9 cellular contexts compared by ENCODE assay signal in genomic region chr9:129620669-129621295, GRCh38. TPM values are rescaled to one million over a fixed set of nuclear protein-coding genes. Genes with fewer than 3 reads are reported as not detected.
DNase-seq lines count a peak whose midpoint lies in the region; TF ChIP-seq lines count a peak whose summit lies in the region.
"Had no signal": no experiment of that assay in that cellular context is flagged by ENCODE, and none has a peak within 500 bp of the region (broad histone marks: within the 10 kb centered on the region; RNA-seq: fewer than 3 reads in every experiment).

Gene C9orf50, minus strand, starts transcription at chr9:129621101. Its CDS starts 527 bp downstream, at chr9:129620574.

- intact Hi-C loops in ascending aorta (cut with DNase I), result no loop called here
- intact Hi-C loops in lower leg skin (cut with DNase I; ENCODE audit: low total_unique reads), result no loop called here

- H3K4me3 Mint-ChIP-seq in T-helper 2 cell treated with Interferon-gamma antibody and Interleukin-4, amounts not matched to agents 5 μg/mL and 100 μg/mL, for 36 hours, result peak within 1 kb of the TSS; percentile 18

- TF ChIP-seq POLR2A in lower leg skin (IDR thresholded peaks at IDR 0.05), result no peak

- H3K27ac Mint-ChIP-seq in T-helper 2 cell treated with Interferon-gamma antibody and Interleukin-4, amounts not matched to agents 5 μg/mL and 100 μg/mL, for 36 hours, result no peak within 1 kb of the TSS

- DNase-seq in T-helper 2 cell treated with Interferon-gamma antibody and Interleukin-4, amounts not matched to agents 5 μg/mL and 100 μg/mL, for 36 hours (ENCODE audit: low spot score), result no peak
- no peak for DNase-seq in T-helper 2 cell
- no peak for DNase-seq in ascending aorta (ENCODE audit: low spot score in 2 of 2)
- DNase-seq in lower leg skin (ENCODE audit: low spot score in 2 of 2), result no peak
- no peak for DNase-seq in activated CD8-positive, alpha-beta memory T cell treated with anti-CD3 and anti-CD28 coated beads for 24 hours
- DNase-seq in CD1c-positive myeloid dendritic cell (ENCODE audit: extremely low spot score), result no peak
- no peak for DNase-seq in epidermal melanocyte (ENCODE audit: insufficient read length, low spot score)
- DNase-seq: CD4-positive, CD25-positive, alpha-beta regulatory T cell had no signal

- peak within 1 kb of the TSS in 1 of 2 donors; percentile 67 for H3K27ac ChIP-seq in ascending aorta
- no peak within 1 kb of the TSS for H3K27ac ChIP-seq in thymus (ENCODE audit: low read depth)

- no peak for TF ChIP-seq CTCF in ascending aorta (IDR thresholded peaks at IDR 0.05)
- TF ChIP-seq CTCF in lower leg skin (IDR thresholded peaks at IDR 0.05), result no peak

- peaks cover 32% of the 10 kb centered on the region for H3K27me3 Mint-ChIP-seq in T-helper 2 cell treated with Interferon-gamma antibody and Interleukin-4, amounts not matched to agents 5 μg/mL and 100 μg/mL, for 36 hours (ENCODE audit: low read depth)

- peaks cover 4% of the 10 kb centered on the region for H3K36me3 Mint-ChIP-seq in T-helper 2 cell treated with Interferon-gamma antibody and Interleukin-4, amounts not matched to agents 5 μg/mL and 100 μg/mL, for 36 hours (ENCODE audit: low read depth)

- no peaks in the 10 kb centered on the region for H3K36me3 ChIP-seq in ascending aorta
- H3K36me3 ChIP-seq in thymus (ENCODE audit: control insufficient read depth, insufficient read depth), result no peaks in the 10 kb centered on the region

- 20 to 26% methylated on average over 21 of the region's 21 CpGs for WGBS in lower leg skin, 2 donors
- 38% methylated on average over 21 of the region's 21 CpGs for WGBS in thymus

- H3K4me1 Mint-ChIP-seq in T-helper 2 cell treated with Interferon-gamma antibody and Interleukin-4, amounts not matched to agents 5 μg/mL and 100 μg/mL, for 36 hours (ENCODE audit: low read depth), result peaks cover 17% of the 10 kb centered on the region

- H3K9me3 ChIP-seq in ascending aorta, result no peaks in the 10 kb centered on the region
- peaks cover 2% of the 10 kb centered on the region for H3K9me3 ChIP-seq in thymus (ENCODE audit: control insufficient read depth)

- peak within 1 kb of the TSS; percentile 74 to 95 for H3K4me3 ChIP-seq in ascending aorta
- H3K4me3 ChIP-seq in lower leg skin (ENCODE audit: low read depth, poor library complexity, severe bottlenecking), result peak within 1 kb of the TSS; percentile 16
- peak within 1 kb of the TSS; percentile 46 for H3K4me3 ChIP-seq in thymus (ENCODE audit: low read length)

- H3K4me1 ChIP-seq in ascending aorta (peaks cover 7 to 12% of the 10 kb centered on the region in 2 donors), thymus (ENCODE audit: control insufficient read depth, insufficient read depth, low read length) (peaks cover 11% of the 10 kb centered on the region)

- H3K9me3 Mint-ChIP-seq in T-helper 2 cell treated with Interferon-gamma antibody and Interleukin-4, amounts not matched to agents 5 μg/mL and 100 μg/mL, for 36 hours, result no peaks in the 10 kb centered on the region

- H3K27me3 ChIP-seq in ascending aorta (no peaks in the 10 kb centered on the region), thymus (ENCODE audit: control insufficient read depth, insufficient read depth) (peaks cover 29% of the 10 kb centered on the region)

RNA-seq across cellular contexts. Expression of gene C9orf50, which starts in this region (rescaled TPM):
- not detected for total RNA-seq in ascending aorta
- total RNA-seq in lower leg skin, result not detected
- polyA plus RNA-seq in thymus, result 0.23 TPM
- total RNA-seq: CD4-positive, CD25-positive, alpha-beta regulatory T cell had no signal
- polyA plus RNA-seq: CD4-positive, CD25-positive, alpha-beta regulatory T cell had no signal

Comparison
In these comparisons a context has a peak if more than half of its experiments do, and no peak if none do; other contexts are left out.
1. H3K4me3 ChIP-seq: peak in every context shown above with its lines; median percentile 84 in ascending aorta; 46 in thymus; 16 in lower leg skin.